ENCODE assay signal across 10 cellular contexts in the genomic region with DNA sequence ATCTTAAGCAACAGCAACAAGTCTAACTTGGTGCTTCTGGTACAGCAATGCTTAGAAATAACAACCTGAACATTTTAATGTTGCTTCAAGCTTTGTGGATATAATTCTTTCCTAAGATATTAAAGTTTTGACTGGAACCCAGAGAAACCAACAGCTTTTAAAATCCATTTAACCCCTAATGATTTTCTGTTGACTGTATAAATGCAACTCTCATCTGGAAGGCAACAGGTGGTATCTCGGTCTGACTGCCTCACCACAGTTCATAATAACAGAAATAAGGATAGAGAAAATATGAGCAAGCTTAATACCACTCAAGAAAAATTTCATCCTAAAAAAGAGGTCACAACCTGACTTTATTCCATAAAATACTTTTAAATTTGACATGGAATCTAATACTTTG.
"Had no signal": no experiment of that assay in that cellular context is flagged by ENCODE, and none has a peak within 500 bp of the region (broad histone marks: within the 10 kb centered on the region; RNA-seq: fewer than 3 reads in every experiment).

No MANE protein-coding gene starts in this region.

- H3K9me3 Mint-ChIP-seq: GM23338, H9, HFFc6 had no signal

- H3K4me1 ChIP-seq: HAP-1 had no signal

- ATAC-seq: GM23338, HCT116 had no signal

- H3K4me3 ChIP-seq: GM23248, GM23338, HAP-1 had no signal

- H3K4me3 Mint-ChIP-seq: GM23338, H9, HFFc6 had no signal

- H3K36me3 ChIP-seq: HAP-1 had no signal

- DNase-seq: GM23248, GOT3, H7, H9, HCEC 1CT, HFFc6 had no signal

- H2AFZ ChIP-seq: GM23248, GM23338 had no signal

- H3K9ac ChIP-seq: GM23248 had no signal

- H3K27ac Mint-ChIP-seq: GM23338, H9, HFFc6 had no signal

- H3K4me2 ChIP-seq: GM23338 had no signal

- H3K27ac ChIP-seq: GM23248 had no signal

- H3K9me3 ChIP-seq: HAP-1 had no signal

- FAIRE-seq: H1 had no signal
